In genomic region chr3:29281265-29282228, GRCh38 we compare ENCODE assay signal across 8 cellular contexts. TPM values are rescaled to one million over a fixed set of nuclear protein-coding genes. Genes with fewer than 3 reads are reported as not detected.
DNase-seq lines count a peak whose midpoint lies in the region; ATAC-seq and TF ChIP-seq lines count a peak whose summit lies in the region.

No MANE protein-coding gene starts in this region.

- TF ChIP-seq CTCF in LNCaP clone FGC (IDR thresholded peaks at IDR 0.05; ENCODE audit: control insufficient read depth, extremely low read depth, insufficient read depth) (no peak), cardiac fibroblast (IDR thresholded peaks at IDR 0.05; ENCODE audit: low read depth, low read length) (no peak), right lobe of liver (IDR thresholded peaks at IDR 0.05) (no peak), thoracic aorta (IDR thresholded peaks at IDR 0.05) (no peak)

- DNase-seq in LNCaP clone FGC (ENCODE audit: low read depth) (no peak), cardiac fibroblast (ENCODE audit: low read depth in 2 of 2) (peak; percentile 70 to 74), right lobe of liver (no peak), thoracic aorta (ENCODE audit: low spot score) (no peak), NCI-H2081 treated with DMSO at 0.1 percent for 48 hours (lab: John Stamatoyannopoulos, UW) (no peak)
- no peak for DNase-seq in NK-92 treated with Interleukin-12 subunit alpha and Interleukin-12 subunit beta, amount 100 ng/mL, for 24 hours (lab: John Stamatoyannopoulos, UW)

- TF ChIP-seq POLR2A in right lobe of liver (IDR thresholded peaks at IDR 0.05): peak; percentile 3

- intact Hi-C loops in right lobe of liver (cut with DNase I): no loop called here

- no peaks in the 10 kb centered on the region for H3K4me1 ChIP-seq in right lobe of liver
- H3K4me1 ChIP-seq in thoracic aorta (ENCODE audit: control insufficient read depth in 1 of 2, low read depth in 2 of 2): peaks cover 3 to 23% of the 10 kb centered on the region in 2 donors

- H3K27me3 ChIP-seq in right lobe of liver (peaks cover 0 to 4% of the 10 kb centered on the region in 2 donors), thoracic aorta (replicated peaks; ENCODE audit: insufficient read depth) (no peaks in the 10 kb centered on the region)

- 8% methylated on average over 21 of the region's 21 CpGs for WGBS in right lobe of liver (ENCODE audit: insufficient coverage, low coverage, low lambda C conversion rate, missing lambda C conversion rate)

- H3K36me3 ChIP-seq in right lobe of liver (no peaks in the 10 kb centered on the region), thoracic aorta (no peaks in the 10 kb centered on the region)

- ATAC-seq in GM21576 (IDR thresholded peaks at IDR 0.05; ENCODE audit: unreplicated experiment) (peak; percentile 44), right lobe of liver (peak; percentile 23 to 41 (median 36)), thoracic aorta (ENCODE audit: insufficient number of reproducible peaks, low FRiP score, low read depth) (peak; percentile 18)

- H3K27ac ChIP-seq in right lobe of liver: peak overlapping the region; percentile 60 to 64 (median 63)
- peak overlapping the region; percentile 93 to 94 for H3K27ac ChIP-seq in thoracic aorta

- H3K4me3 ChIP-seq in GM08714 (ENCODE audit: low read length) (peak overlapping the region; percentile 98), LNCaP clone FGC (ENCODE audit: low read depth, low read length) (0 out of 2 replicates have a peak overlapping the region, but pooled peaks have one; percentile 15), cardiac fibroblast (replicated peaks in 1 of 2; ENCODE audit: low read depth in 2 of 2, low read length in 2 of 2) (peak overlapping the region; percentile 73 to 74), right lobe of liver (peak overlapping the region; percentile 25 to 46 (median 36)), thoracic aorta (peak overlapping the region; percentile 88)

- H3K9me3 ChIP-seq in right lobe of liver: no peaks in the 10 kb centered on the region
- H3K9me3 ChIP-seq in thoracic aorta: no peaks in the 10 kb centered on the region

RNA-seq across cellular contexts. Expression of gene RBMS3, which starts 0.7 kb away (rescaled TPM):
- total RNA-seq in right lobe of liver (10 to 100 TPM in 2 of 6 experiments, 1 to 10 TPM in 4; 6.3 to 11.5 (median 8.3) TPM), thoracic aorta (100 to 1,000 TPM; 149 to 186 TPM)

Comparison
In these comparisons a context has a peak if more than half of its experiments do, and no peak if none do; other contexts are left out.
1. H3K4me3 ChIP-seq: peak in every context shown above with its lines; median percentile 98 in GM08714; 88 in thoracic aorta; 74 in cardiac fibroblast; 36 in right lobe of liver; 15 in LNCaP clone FGC.
2. DNase-seq: peak in cardiac fibroblast (2 of 2); none in LNCaP clone FGC (single experiment), right lobe of liver (0 of 3), thoracic aorta (single experiment), NCI-H2081 treated with DMSO at 0.1 percent for 48 hours (single experiment) and NK-92 treated with Interleukin-12 subunit alpha and Interleukin-12 subunit beta, amount 100 ng/mL, for 24 hours (single experiment).
3. RNA of gene RBMS3, which starts 0.7 kb away (total RNA-seq): 149 to 186 TPM in thoracic aorta; 6.3 to 11.5 TPM in right lobe of liver; every median in the first group is over 10 times any median in the second.
4. Peak in every context shown above with its lines, with median percentiles within 50 percentile points of each other: ATAC-seq.